Comparison of ENCODE assay signal across 10 cellular contexts in genomic region chr1:110781525-110781924, GRCh38.
DNase-seq lines count a peak whose midpoint lies in the region; ATAC-seq, FAIRE-seq and TF ChIP-seq lines count a peak whose summit lies in the region.
"Had no signal": no experiment of that assay in that cellular context is flagged by ENCODE, and none has a peak within 500 bp of the region (broad histone marks: within the 10 kb centered on the region; RNA-seq: fewer than 3 reads in every experiment).

No MANE protein-coding gene starts in this region.

- CTCF ChIA-PET in HepG2 (lab: Yijun Ruan, JAX; ENCODE audit: low intra/inter-chr PET ratio, low total read pairs) (interaction anchor here (3.0 kb wide), 1 partner anchor 150 kb away, joined by 10 read pairs; no protein-coding TSS in a partner anchor), K562 (lab: Yijun Ruan, JAX; ENCODE audit: low intra/inter-chr PET ratio) (interaction anchor here (0.6 to 1.9 kb wide), 6 partner anchors 12 to 250 kb away, joined by 3 to 7 read pairs (median 4); no protein-coding TSS in a partner anchor)

- H3K9me2 ChIP-seq in MM.1S (replicated peaks; ENCODE audit: insufficient read depth, low read length), result no peaks in the 10 kb centered on the region

- no peak overlapping the region for H3K9ac ChIP-seq in HepG2 (ENCODE audit: insufficient read depth, low read depth, low read length)
- peak overlapping the region; percentile 23; the same call in 1 of the 2 replicates for H3K9ac ChIP-seq in MM.1S (ENCODE audit: low read length)
- no peak overlapping the region for H3K9ac ChIP-seq in K562 (ENCODE audit: insufficient read depth in 1 of 2, low read depth in 2 of 2, low read length in 2 of 2)
- H3K9ac ChIP-seq: BLaER1 had no signal

- ATAC-seq in HepG2, result no peak
- ATAC-seq in right lobe of liver, result no peak
- no peak for ATAC-seq in K562

- H3K4me2 ChIP-seq in HepG2 (ENCODE audit: low read depth, low read length), result no peak overlapping the region
- peak overlapping the region; percentile 67 for H3K4me2 ChIP-seq in MM.1S (ENCODE audit: low read depth, low read length)
- H3K4me2 ChIP-seq in K562 (ENCODE audit: insufficient read depth, low read length), result no peak overlapping the region
- H3K4me2 ChIP-seq: BLaER1 had no signal

- no peak for DNase-seq in HepG2 (ENCODE audit: low spot score)
- DNase-seq in right lobe of liver, result no peak
- no peak for DNase-seq in MM.1S
- no peak for DNase-seq in K562 (ENCODE audit: extremely low read depth in 1 of 4, low spot score in 3 of 4)
- DNase-seq in NCI-H748 (lab: John Stamatoyannopoulos, UW; ENCODE audit: unreplicated experiment), result no peak
- no peak for DNase-seq in NCI-H446 (lab: John Stamatoyannopoulos, UW)

- no peaks in the 10 kb centered on the region; the same call in 1 of the 2 replicates for H4K20me1 ChIP-seq in HepG2 (ENCODE audit: insufficient read depth, low read length)
- H4K20me1 ChIP-seq in MM.1S (ENCODE audit: insufficient read depth, low read length), result no peaks in the 10 kb centered on the region
- H4K20me1 ChIP-seq in K562 (replicated peaks; ENCODE audit: control insufficient read depth, insufficient read depth, low read length), result no peaks in the 10 kb centered on the region
- H4K20me1 ChIP-seq: BLaER1 had no signal

- H3K36me3 ChIP-seq in HepG2 (replicated peaks in 1 of 2; ENCODE audit: control insufficient read depth in 1 of 2, insufficient read depth in 2 of 2, low read length in 2 of 2) (no peaks in the 10 kb centered on the region), right lobe of liver (no peaks in the 10 kb centered on the region), MM.1S (replicated peaks; ENCODE audit: insufficient read depth, low read length) (no peaks in the 10 kb centered on the region), K562 (ENCODE audit: control insufficient read depth, insufficient read depth, low read length) (no peaks in the 10 kb centered on the region)
- H3K36me3 ChIP-seq: BE2C, BLaER1 had no signal

- FAIRE-seq in HepG2 (lab: Jason Lieb, UNC) (no peak), K562 (lab: Jason Lieb, UNC) (no peak)

- H3K27ac ChIP-seq in HepG2 (ENCODE audit: extremely low read length, insufficient read depth, low read length) (no peak overlapping the region), right lobe of liver (no peak overlapping the region), MM.1S (ENCODE audit: low read length) (peak overlapping the region; percentile 57; the same call in 1 of the 2 replicates), K562 (ENCODE audit: extremely low read depth, low read depth, low read length) (no peak overlapping the region)
- H3K27ac ChIP-seq: 22Rv1, BLaER1 had no signal

- POLR2A ChIA-PET in HepG2 (lab: Yijun Ruan, JAX), result no interaction called here
- POLR2A ChIA-PET in K562 (lab: Yijun Ruan, JAX), result interaction anchor here (0.5 kb wide), 1 partner anchor 116 kb away, joined by 3 read pairs; no protein-coding TSS in a partner anchor

- TF ChIP-seq POLR2A in HepG2 (IDR thresholded peaks at IDR 0.05; ENCODE audit: insufficient read depth in 1 of 2, low read depth in 2 of 2, low read length in 2 of 2) (no peak), right lobe of liver (IDR thresholded peaks at IDR 0.05) (no peak), K562 (conservative IDR thresholded peaks at IDR 0.05) (no peak)

- in situ Hi-C loops in HepG2 (cut with HindIII; ENCODE audit: extremely low pct_ligation_motif_present, low pct_unique_long_range_greater_than_20kb), result loop anchor here (10.0 kb wide), 1 partner anchor 247 kb away; no protein-coding TSS in a partner anchor
- in situ Hi-C loops in K562 (cut with MboI), result loop anchor here (10.0 kb wide), 1 partner anchor 213 kb away; no protein-coding TSS in a partner anchor

- intact Hi-C loops in HepG2 (cut with micrococcal nuclease; ENCODE audit: unreplicated experiment), result loop anchor here (5.0 kb wide), 1 partner anchor 164 kb away; no protein-coding TSS in a partner anchor
- intact Hi-C loops in right lobe of liver (cut with DNase I), result loop anchor here in 1 of 2 donors (10.0 kb wide), 2 partner anchors 167 to 227 kb away; no protein-coding TSS in a partner anchor
- intact Hi-C loops in K562 (cut with micrococcal nuclease), result loop anchor here (1.0 kb wide), 3 partner anchors 151 to 257 kb away; no protein-coding TSS in a partner anchor

- H3K27me3 ChIP-seq in HepG2 (ENCODE audit: control insufficient read depth in 1 of 2, insufficient read depth in 2 of 2, low read length in 2 of 2), result no peaks in the 10 kb centered on the region
- no peaks in the 10 kb centered on the region for H3K27me3 ChIP-seq in right lobe of liver
- no peaks in the 10 kb centered on the region for H3K27me3 ChIP-seq in MM.1S (replicated peaks; ENCODE audit: insufficient read depth, low read length)
- peaks cover 3 to 16% of the 10 kb centered on the region in 2 experiments; a peak in 2 of 5 replicates for H3K27me3 ChIP-seq in K562 (ENCODE audit: control insufficient read depth in 2 of 2, insufficient read depth in 2 of 2, low read length in 2 of 2)
- H3K27me3 ChIP-seq: BE2C, BLaER1 had no signal

- no TSS peak for BruUV-seq in HepG2 (replicated peaks; lab: Mats Ljungman, UMichigan)
- BruUV-seq in K562 (replicated peaks; lab: Mats Ljungman, UMichigan), result no TSS peak

- TF ChIP-seq CTCF in HepG2 (CRISPR knock-in tag; IDR thresholded peaks at IDR 0.05) (no peak), right lobe of liver (IDR thresholded peaks at IDR 0.05) (no peak), MM.1S (IDR thresholded peaks at IDR 0.05; ENCODE audit: low read length) (no peak), K562 (IDR thresholded peaks at IDR 0.05 in 2 of 3, conservative IDR thresholded peaks at IDR 0.05 in 1 of 3; ENCODE audit: insufficient read depth in 2 of 3, low read depth in 1 of 3, low read length in 3 of 3) (no peak)

- H3K79me2 ChIP-seq in HepG2 (ENCODE audit: insufficient read depth, low read length), result no peaks in the 10 kb centered on the region
- H3K79me2 ChIP-seq in MM.1S (ENCODE audit: low read length), result no peaks in the 10 kb centered on the region
- no peaks in the 10 kb centered on the region for H3K79me2 ChIP-seq in K562 (ENCODE audit: control insufficient read depth, insufficient read depth, low read length)

- no peak overlapping the region for H2AFZ ChIP-seq in HepG2 (ENCODE audit: low read length)
- peak overlapping the region; percentile 77 for H2AFZ ChIP-seq in MM.1S (ENCODE audit: low read length)
- H2AFZ ChIP-seq in K562 (ENCODE audit: low read depth, low read length), result no peak overlapping the region

- no peaks in the 10 kb centered on the region for H3K9me3 ChIP-seq in HepG2 (ENCODE audit: low read length)
- no peaks in the 10 kb centered on the region for H3K9me3 ChIP-seq in right lobe of liver
- H3K9me3 ChIP-seq in MM.1S (replicated peaks; ENCODE audit: insufficient read depth, low read length), result no peaks in the 10 kb centered on the region
- H3K9me3 ChIP-seq in K562 (replicated peaks; ENCODE audit: control insufficient read depth, insufficient read depth, low read depth, low read length), result no peaks in the 10 kb centered on the region
- H3K9me3 ChIP-seq: BE2C, BLaER1 had no signal

- peaks cover 27% of the 10 kb centered on the region for H3F3A ChIP-seq in MM.1S (ENCODE audit: insufficient read depth, low read length)

- TF ChIP-seq EP300 in HepG2 (IDR thresholded peaks at IDR 0.05; ENCODE audit: low read depth in 2 of 2, low read length in 2 of 2) (no peak), HepG2 (CRISPR knock-in tag; IDR thresholded peaks at IDR 0.05; ENCODE audit: borderline replicate concordance) (no peak), K562 (IDR thresholded peaks at IDR 0.05; ENCODE audit: low read length) (no peak)

- no peaks in the 10 kb centered on the region for H3K4me1 ChIP-seq in HepG2 (ENCODE audit: insufficient read depth, low read length)
- H3K4me1 ChIP-seq in right lobe of liver, result no peaks in the 10 kb centered on the region
- peaks cover 53% of the 10 kb centered on the region for H3K4me1 ChIP-seq in MM.1S (ENCODE audit: low read length)
- H3K4me1 ChIP-seq in K562 (replicated peaks in 1 of 2; ENCODE audit: control insufficient read depth in 2 of 2, insufficient read depth in 2 of 2, low read length in 2 of 2), result no peaks in the 10 kb centered on the region
- H3K4me1 ChIP-seq: BE2C had no signal

- no peak for TF ChIP-seq RAD21 in HepG2 (CRISPR knock-in tag; IDR thresholded peaks at IDR 0.05)
- TF ChIP-seq RAD21 in K562 (CRISPR knock-in tag; conservative IDR thresholded peaks at IDR 0.05 in 1 of 2, IDR thresholded peaks at IDR 0.05 in 1 of 2), result no peak

- 48% methylated on average over 2 of the region's 2 CpGs for WGBS in HepG2 (ENCODE audit: low lambda C conversion rate)
- WGBS in right lobe of liver (ENCODE audit: insufficient coverage, low coverage, low lambda C conversion rate, missing lambda C conversion rate), result 75% methylated on average over 2 of the region's 2 CpGs
- 42% methylated on average over 2 of the region's 2 CpGs for WGBS in K562 (ENCODE audit: insufficient coverage, low coverage, missing lambda C conversion rate)

- no peak overlapping the region for H3K4me3 ChIP-seq in HepG2 (replicated peaks in 1 of 3; ENCODE audit: insufficient read depth in 1 of 3, low read depth in 2 of 3, low read length in 3 of 3)
- no peak overlapping the region for H3K4me3 ChIP-seq in right lobe of liver
- H3K4me3 ChIP-seq in MM.1S (ENCODE audit: low read length), result no peak overlapping the region
- H3K4me3 ChIP-seq in K562, result no peak overlapping the region
- H3K4me3 ChIP-seq: BLaER1, GM12878 had no signal

- H3K9me1 ChIP-seq in K562 (ENCODE audit: control insufficient read depth, insufficient read depth, low read length), result no peaks in the 10 kb centered on the region

TF ChIP-seq in K562, 482 proteins besides CTCF, POLR2A, EP300 and RAD21:
- TF ChIP-seq STAT5A (IDR thresholded peaks at IDR 0.05; ENCODE audit: borderline replicate concordance, low read length) (no peak), WHSC1 (IDR thresholded peaks at IDR 0.05; ENCODE audit: low read length) (no peak), MAFF (IDR thresholded peaks at IDR 0.05; ENCODE audit: low read length) (peak; percentile 48; the same call in 1 of the 2 replicates), TCF7 (IDR thresholded peaks at IDR 0.05; ENCODE audit: borderline replicate concordance) (no peak), PHF20 (IDR thresholded peaks at IDR 0.05; ENCODE audit: partially characterized antibody) (no peak), MAFG (tag; conservative IDR thresholded peaks at IDR 0.05) (peak; percentile 25; the same call in 1 of the 2 replicates), SIX5 (IDR thresholded peaks at IDR 0.05; ENCODE audit: borderline replicate concordance in 1 of 2, insufficient read depth in 1 of 2, low read depth in 1 of 2, low read length in 2 of 2) (no peak), ZNF316 (IDR thresholded peaks at IDR 0.05) (peak; percentile 81), C11orf30 (IDR thresholded peaks at IDR 0.05; ENCODE audit: low read depth) (peak; percentile 68), CREM (IDR thresholded peaks at IDR 0.05; ENCODE audit: low read depth) (no peak)
TF ChIP-seq in K562: peak in this region for 4.

Comparison
In these comparisons a context has a peak if more than half of its experiments do, and no peak if none do; other contexts are left out.
1. Of the 241 proteins assayed by ChIP-seq in both HepG2 and K562: peak only in HepG2: MAFK; only in K562: MAFG; in both: MAFF; in neither: 238.